ENCODE assay signal across 8 cellular contexts in genomic region chr19:43595999-43596841, GRCh38. TPM values are rescaled to one million over a fixed set of nuclear protein-coding genes. Genes with fewer than 3 reads are reported as not detected.
DNase-seq lines count a peak whose midpoint lies in the region; ATAC-seq and TF ChIP-seq lines count a peak whose summit lies in the region.

Gene IRGQ, minus strand, starts transcription at chr19:43596134. Its CDS starts 796 bp downstream, at chr19:43595338.
Gene ZNF576, plus strand, starts transcription at chr19:43596595. Its CDS starts 514 bp downstream, at chr19:43597109.

- H3K4me1 Mint-ChIP-seq in activated CD4-positive, alpha-beta T cell treated with anti-CD3 and anti-CD28 coated beads, Interleukin-2, amount 10 ng/mL, durations not matched to agents 24 days and 14 days, result peaks cover 33% of the 10 kb centered on the region

- POLR2A ChIA-PET in BJ (lab: Charles Lee), result interaction anchor here (0.7 kb wide), 1 partner anchor 68 kb away, joined by 3 read pairs; no protein-coding TSS in a partner anchor

- peak within 1 kb of the TSS; percentile 96 for H3K4me3 Mint-ChIP-seq in activated CD4-positive, alpha-beta T cell treated with anti-CD3 and anti-CD28 coated beads, Interleukin-2, amount 10 ng/mL, durations not matched to agents 24 days and 14 days

- H3K27me3 ChIP-seq in BJ (ENCODE audit: control insufficient read depth, insufficient read depth, low read length) (no peaks in the 10 kb centered on the region), colonic mucosa (no peaks in the 10 kb centered on the region)

- H3K36me3 Mint-ChIP-seq in activated CD4-positive, alpha-beta T cell treated with anti-CD3 and anti-CD28 coated beads, Interleukin-2, amount 10 ng/mL, durations not matched to agents 24 days and 14 days (ENCODE audit: low read depth), result peaks cover 34% of the 10 kb centered on the region

- TF ChIP-seq CTCF in BJ (IDR thresholded peaks at IDR 0.05; ENCODE audit: insufficient read depth, low read depth, low read length), result peak; percentile 16; the same call in 1 of the 2 replicates
- TF ChIP-seq CTCF in colonic mucosa (IDR thresholded peaks at IDR 0.05), result no peak

- peak within 1 kb of the TSS; percentile 96 for H3K27ac Mint-ChIP-seq in activated CD4-positive, alpha-beta T cell treated with anti-CD3 and anti-CD28 coated beads, Interleukin-2, amount 10 ng/mL, durations not matched to agents 24 days and 14 days

- H3K36me3 ChIP-seq in BJ (ENCODE audit: control insufficient read depth, insufficient read depth, low read length), result peaks cover 16% of the 10 kb centered on the region
- H3K36me3 ChIP-seq in colonic mucosa, result no peaks in the 10 kb centered on the region

- ATAC-seq in GM19324 (IDR thresholded peaks at IDR 0.05; ENCODE audit: low FRiP score, unreplicated experiment) (peak; percentile 90), HG03469 (IDR thresholded peaks at IDR 0.05; ENCODE audit: unreplicated experiment) (peak; percentile 64)

- DNase-seq in BJ (ENCODE audit: low read depth) (peak; percentile 97), NCI-H526 treated with DMSO at 0.1 percent for 48 hours (lab: John Stamatoyannopoulos, UW) (peak; percentile 99), colonic mucosa (peak; percentile 100), kidney tubule cell (ENCODE audit: low spot score) (peak; percentile 100)
- DNase-seq in activated CD4-positive, alpha-beta T cell treated with anti-CD3 and anti-CD28 coated beads, Interleukin-2, amount 10 ng/mL, durations not matched to agents 24 days and 14 days, result peak; percentile 100
- DNase-seq in stimulated activated CD4-positive, alpha-beta T cell treated with anti-CD3 and anti-CD28 coated beads, Interleukin-1b, Interleukin-23, amount 100 ng/mL, for 24 hours (ENCODE audit: low read depth in 4 of 4, low spot score in 1 of 4), result peak; percentile 100

- no peaks in the 10 kb centered on the region for H3K9me3 Mint-ChIP-seq in activated CD4-positive, alpha-beta T cell treated with anti-CD3 and anti-CD28 coated beads, Interleukin-2, amount 10 ng/mL, durations not matched to agents 24 days and 14 days

- peak within 1 kb of the TSS; percentile 90 to 91 for H3K9ac ChIP-seq in colonic mucosa (ENCODE audit: low read depth in 2 of 2, low read length in 2 of 2)

- H3K4me1 ChIP-seq in colonic mucosa, result peaks cover 20% of the 10 kb centered on the region

- H3K4me3 ChIP-seq in BJ (ENCODE audit: low read depth, low read length), result peak within 1 kb of the TSS; percentile 64
- H3K4me3 ChIP-seq in colonic mucosa, result peak within 1 kb of the TSS; percentile 75

- no peaks in the 10 kb centered on the region for H3K9me3 ChIP-seq in colonic mucosa

- CTCF ChIA-PET in BJ (lab: Yijun Ruan, JAX), result interaction anchor here (1.0 to 4.9 kb wide), 11 partner anchors 12 to 149 kb away, joined by 3 to 43 read pairs (median 10); partner anchors contain the start of genes PLAUR and ZNF575

- H3K27me3 Mint-ChIP-seq in activated CD4-positive, alpha-beta T cell treated with anti-CD3 and anti-CD28 coated beads, Interleukin-2, amount 10 ng/mL, durations not matched to agents 24 days and 14 days, result no peaks in the 10 kb centered on the region

- peak within 1 kb of the TSS; percentile 84 for H3K27ac ChIP-seq in colonic mucosa

- intact Hi-C loops in activated CD4-positive, alpha-beta T cell treated with anti-CD3 and anti-CD28 coated beads, Interleukin-2, amount 10 ng/mL, durations not matched to agents 24 days and 14 days (cut with micrococcal nuclease), result loop anchor here (1.0 to 10.0 kb wide), 7 partner anchors 21 to 909 kb away; partner anchors contain the start of genes ETHE1, PINLYP, SMG9 and XRCC1
- intact Hi-C loops in colonic mucosa (cut with DNase I), result loop anchor here (1.0 to 10.0 kb wide), 2 partner anchors 21 to 61 kb away; partner anchors contain the start of genes PINLYP, XRCC1 and ZNF575

RNA-seq across cellular contexts. Expression of gene IRGQ, which starts in this region (rescaled TPM):
- polyA plus RNA-seq in BJ (2011; rRNA removed), result 5.4 and 7.0 TPM in 2 replicates
- 9.6 and 11.9 TPM in 2 replicates for polyA minus RNA-seq in BJ (2011; rRNA and poly(A)+ RNA removed)
- total RNA-seq in activated CD4-positive, alpha-beta T cell treated with anti-CD3 and anti-CD28 coated beads, Interleukin-2, amount 10 ng/mL, durations not matched to agents 24 days and 14 days, result 31.5 and 32.7 TPM in 2 replicates
- total RNA-seq in colonic mucosa, result 10 to 100 TPM; 19.9 to 24.6 TPM

RNA-seq across cellular contexts. Expression of gene ZNF576, which starts in this region (rescaled TPM):
- polyA plus RNA-seq in BJ (2011; rRNA removed), result 9.0 and 14.8 TPM in 2 replicates
- 5.6 and 6.8 TPM in 2 replicates for polyA minus RNA-seq in BJ (2011; rRNA and poly(A)+ RNA removed)
- total RNA-seq in activated CD4-positive, alpha-beta T cell treated with anti-CD3 and anti-CD28 coated beads, Interleukin-2, amount 10 ng/mL, durations not matched to agents 24 days and 14 days, result 14.4 and 15.3 TPM in 2 replicates
- 10 to 100 TPM; 15.4 to 27.1 TPM for total RNA-seq in colonic mucosa

Comparison
In these comparisons a context has a peak if more than half of its experiments do, and no peak if none do; other contexts are left out.
1. Peak in every context shown above with its lines: DNase-seq, ATAC-seq, H3K4me3 ChIP-seq and H3K27ac ChIP-seq.